In genomic region chr7:2510130-2510776, GRCh38 we compare ENCODE assay signal across 13 cellular contexts. TPM values are rescaled to one million over a fixed set of nuclear protein-coding genes. Genes with fewer than 3 reads are reported as not detected.
DNase-seq lines count a peak whose midpoint lies in the region; ATAC-seq and TF ChIP-seq lines count a peak whose summit lies in the region.
"Had no signal": no experiment of that assay in that cellular context is flagged by ENCODE, and none has a peak within 500 bp of the region (broad histone marks: within the 10 kb centered on the region; RNA-seq: fewer than 3 reads in every experiment).

No MANE protein-coding gene starts in this region.

- no peaks in the 10 kb centered on the region for H3K9me3 Mint-ChIP-seq in activated CD4-positive, alpha-beta memory T cell treated with anti-CD3 and anti-CD28 coated beads for 36 hours

- H3K9me3 ChIP-seq in right cardiac atrium (ENCODE audit: control insufficient read depth, low read length) (no peaks in the 10 kb centered on the region), heart left ventricle (no peaks in the 10 kb centered on the region), lower lobe of right lung (no peaks in the 10 kb centered on the region), upper lobe of right lung (no peaks in the 10 kb centered on the region)

- TF ChIP-seq CTCF in heart left ventricle (IDR thresholded peaks at IDR 0.05) (no peak), lower lobe of right lung (IDR thresholded peaks at IDR 0.05) (no peak), upper lobe of right lung (IDR thresholded peaks at IDR 0.05) (no peak)

- H3K36me3 ChIP-seq in heart left ventricle (no peaks in the 10 kb centered on the region), lower lobe of right lung (no peaks in the 10 kb centered on the region), upper lobe of right lung (no peaks in the 10 kb centered on the region)

- H3K27ac ChIP-seq in right cardiac atrium (ENCODE audit: low read length), result no peak overlapping the region
- H3K27ac ChIP-seq in heart left ventricle, result peak overlapping the region in 5 of 12 donors; percentile 52 to 89 (median 65)
- H3K27ac ChIP-seq in lower lobe of right lung, result peak overlapping the region; percentile 82
- peak overlapping the region; percentile 78 for H3K27ac ChIP-seq in upper lobe of right lung

- H3K36me3 Mint-ChIP-seq in activated CD4-positive, alpha-beta memory T cell treated with anti-CD3 and anti-CD28 coated beads for 36 hours, result no peaks in the 10 kb centered on the region

- CTCF ChIA-PET in activated CD4-positive, alpha-beta memory T cell treated with anti-CD3 and anti-CD28 coated beads for 36 hours (lab: Charles Lee), result interaction anchor here (1.2 to 1.4 kb wide), 2 partner anchors 42 to 59 kb away, joined by 4 to 7 read pairs; no protein-coding TSS in a partner anchor

- H3K4me3 Mint-ChIP-seq in activated CD4-positive, alpha-beta memory T cell treated with anti-CD3 and anti-CD28 coated beads for 36 hours, result peak overlapping the region; percentile 32

- POLR2A ChIA-PET in activated CD4-positive, alpha-beta memory T cell treated with anti-CD3 and anti-CD28 coated beads for 36 hours (lab: Charles Lee), result interaction anchor here (1.4 to 2.8 kb wide), 5 partner anchors 9 to 248 kb away, joined by 4 to 18 read pairs (median 12); no protein-coding TSS in a partner anchor

- DNase-seq in right cardiac atrium, result peak in 2 of 3 donors; percentile 41 to 61
- DNase-seq in heart left ventricle, result no peak
- no peak for DNase-seq in activated CD4-positive, alpha-beta memory T cell treated with anti-CD3 and anti-CD28 coated beads for 36 hours
- DNase-seq in lower lobe of right lung, result no peak
- DNase-seq in upper lobe of right lung, result no peak
- DNase-seq in globus pallidus (ENCODE audit: low spot score), result no peak
- DNase-seq in middle frontal gyrus (ENCODE audit: extremely low spot score, low spot score), result no peak
- DNase-seq in NCI-H748 treated with DMSO at 0.1 percent for 48 hours (lab: John Stamatoyannopoulos, UW), result no peak
- DNase-seq: amniotic stem cell, cortex of kidney had no signal

- WGBS in right cardiac atrium, result 88% methylated on average over 13 of the region's 13 CpGs
- WGBS in heart left ventricle, 4 donors, result 85 to 89% (median 87%) methylated on average over 12 to 13 of the region's 13 CpGs

- H3K4me1 ChIP-seq in right cardiac atrium (ENCODE audit: control insufficient read depth, insufficient read depth, low read length) (no peaks in the 10 kb centered on the region), heart left ventricle (peaks cover 8 to 59% (median 47%) of the 10 kb centered on the region in 12 donors), lower lobe of right lung (peaks cover 56% of the 10 kb centered on the region), upper lobe of right lung (peaks cover 52% of the 10 kb centered on the region)

- H3K4me1 Mint-ChIP-seq in activated CD4-positive, alpha-beta memory T cell treated with anti-CD3 and anti-CD28 coated beads for 36 hours (ENCODE audit: low read depth), result peaks cover 55% of the 10 kb centered on the region

- H3K4me3 ChIP-seq in right cardiac atrium (ENCODE audit: low read length) (no peak overlapping the region), heart left ventricle (peak overlapping the region in 1 of 12 donors; percentile 29), lower lobe of right lung (no peak overlapping the region), upper lobe of right lung (no peak overlapping the region)

- H3K27me3 ChIP-seq in right cardiac atrium (ENCODE audit: control insufficient read depth, insufficient read depth), result no peaks in the 10 kb centered on the region
- no peaks in the 10 kb centered on the region for H3K27me3 ChIP-seq in heart left ventricle
- H3K27me3 ChIP-seq in lower lobe of right lung (ENCODE audit: low read depth), result no peaks in the 10 kb centered on the region
- H3K27me3 ChIP-seq in upper lobe of right lung, result no peaks in the 10 kb centered on the region

- ATAC-seq in right cardiac atrium (no peak), heart left ventricle (no peak), lower lobe of right lung (no peak), upper lobe of right lung (no peak)

- intact Hi-C loops in right cardiac atrium (cut with DNase I), result no loop called here
- intact Hi-C loops in heart left ventricle (cut with DNase I), result no loop called here
- intact Hi-C loops in activated CD4-positive, alpha-beta memory T cell treated with anti-CD3 and anti-CD28 coated beads for 36 hours (cut with micrococcal nuclease), result no loop called here
- intact Hi-C loops in lower lobe of right lung (cut with DNase I), result no loop called here
- intact Hi-C loops in upper lobe of right lung (cut with DNase I), result no loop called here

- no peak for TF ChIP-seq POLR2A in heart left ventricle (IDR thresholded peaks at IDR 0.05)

- H3K27ac Mint-ChIP-seq in activated CD4-positive, alpha-beta memory T cell treated with anti-CD3 and anti-CD28 coated beads for 36 hours, result peak overlapping the region; percentile 90

- no peaks in the 10 kb centered on the region for H3K27me3 Mint-ChIP-seq in activated CD4-positive, alpha-beta memory T cell treated with anti-CD3 and anti-CD28 coated beads for 36 hours

RNA-seq across cellular contexts. Expression of gene LFNG, which starts 9.3 kb away (rescaled TPM):
- total RNA-seq in right cardiac atrium (1 to 10 TPM; 3.6 to 6.6 (median 4.8) TPM), heart left ventricle (10 to 100 TPM in 3 of 9 donors, 1 to 10 TPM in 6; 3.1 to 22.8 (median 7.7) TPM), lower lobe of right lung (42.6 TPM), upper lobe of right lung (35.4 TPM)
- polyA plus RNA-seq in right cardiac atrium (6.0 TPM), heart left ventricle (1 to 10 TPM; 5.4 to 5.7 TPM)
- 10 to 100 TPM; 33.0 to 33.1 TPM for total RNA-seq in activated CD4-positive, alpha-beta memory T cell treated with anti-CD3 and anti-CD28 coated beads for 36 hours

RNA-seq across cellular contexts. Expression of gene GRIFIN, which starts 34.1 kb away (rescaled TPM):
- total RNA-seq in right cardiac atrium (not detected), heart left ventricle (not detected), lower lobe of right lung (not detected), upper lobe of right lung (not detected)
- polyA plus RNA-seq in right cardiac atrium (not detected), heart left ventricle (not detected)
- not detected for total RNA-seq in activated CD4-positive, alpha-beta memory T cell treated with anti-CD3 and anti-CD28 coated beads for 36 hours
- total RNA-seq: G401, M059J had no signal
- polyA plus RNA-seq: BJ had no signal

RNA-seq across cellular contexts. Expression of gene BRAT1, which starts 45.1 kb away (rescaled TPM):
- 10 to 100 TPM; 15.4 to 19.0 (median 16.1) TPM for total RNA-seq in right cardiac atrium
- polyA plus RNA-seq in right cardiac atrium, result 16.9 TPM
- 10 to 100 TPM; 10.9 to 27.8 (median 14.9) TPM for total RNA-seq in heart left ventricle
- polyA plus RNA-seq in heart left ventricle, result 10 to 100 TPM; 13.8 to 17.8 TPM
- total RNA-seq in activated CD4-positive, alpha-beta memory T cell treated with anti-CD3 and anti-CD28 coated beads for 36 hours, result 10 to 100 TPM; 33.5 to 33.6 TPM
- total RNA-seq in lower lobe of right lung, result 24.4 TPM
- total RNA-seq in upper lobe of right lung, result 24.1 TPM

RNA-seq across cellular contexts. Expression of gene IQCE, which starts 48.5 kb away (rescaled TPM):
- total RNA-seq in right cardiac atrium (10 to 100 TPM; 10.6 to 16.0 (median 15.2) TPM), heart left ventricle (10 to 100 TPM in 5 of 9 donors, 1 to 10 TPM in 4; 8.0 to 14.1 (median 10.3) TPM), lower lobe of right lung (32.0 TPM), upper lobe of right lung (22.2 TPM)
- polyA plus RNA-seq in right cardiac atrium (7.9 TPM), heart left ventricle (10 to 100 TPM in 1 of 2 donors, 1 to 10 TPM in 1; 5.0 to 10.8 TPM)
- total RNA-seq in activated CD4-positive, alpha-beta memory T cell treated with anti-CD3 and anti-CD28 coated beads for 36 hours, result 10 to 100 TPM in 1 of 2 experiments, 1 to 10 TPM in 1; 8.5 to 10.7 TPM

Comparison
In these comparisons a context has a peak if more than half of its experiments do, and no peak if none do; other contexts are left out.
1. DNase-seq: peak in right cardiac atrium (2 of 3); none in heart left ventricle (0 of 5), activated CD4-positive, alpha-beta memory T cell treated with anti-CD3 and anti-CD28 coated beads for 36 hours (single experiment), lower lobe of right lung (single experiment), upper lobe of right lung (single experiment), globus pallidus (single experiment), middle frontal gyrus (single experiment) and NCI-H748 treated with DMSO at 0.1 percent for 48 hours (single experiment).